Comparison of ENCODE assay signal across 21 cellular contexts in the genomic region with DNA sequence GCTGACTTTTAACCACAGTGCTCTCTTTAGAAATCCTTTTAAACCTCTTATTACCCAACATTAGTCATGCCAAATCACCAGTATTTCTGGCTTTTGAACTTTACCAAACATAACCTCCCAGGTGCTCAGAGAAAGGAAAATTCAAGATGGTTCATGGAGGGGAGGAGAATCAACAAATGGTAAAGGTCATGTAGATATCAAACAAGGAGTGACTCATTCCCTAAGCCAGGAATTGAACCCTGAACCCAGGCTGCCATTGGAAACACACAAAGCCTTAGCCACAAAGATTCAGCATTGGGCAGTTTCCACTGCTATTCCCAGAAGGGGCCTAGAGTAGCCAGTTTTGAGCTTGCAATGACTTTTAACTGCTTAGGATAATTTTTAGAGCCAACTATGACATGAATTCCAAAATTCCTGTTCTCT.
"Had no signal": no experiment of that assay in that cellular context is flagged by ENCODE, and none has a peak within 500 bp of the region (broad histone marks: within the 10 kb centered on the region; RNA-seq: fewer than 3 reads in every experiment).

No MANE protein-coding gene starts in this region.

- DNase-seq: activated CD4-positive, alpha-beta T cell treated with anti-CD3 and anti-CD28 coated beads for 36 hours; activated CD4-positive, alpha-beta T cell treated with anti-CD3 and anti-CD28 coated beads, Interleukin-2, amount 50 U/mL, for 4 hours; activated CD8-positive, alpha-beta memory T cell treated with anti-CD3 and anti-CD28 coated beads, Interleukin-2, amount 50 U/mL, for 48 hours; activated naive CD4-positive, alpha-beta T cell treated with anti-CD3 and anti-CD28 coated beads, Interleukin-2, amount 10 ng/mL, durations not matched to agents 7 days and 5 days; activated T-cell treated with anti-CD3 and anti-CD28 coated beads, Interleukin-2, amount 50 U/mL, for 4 hours; aorta; dorsolateral prefrontal cortex; effector memory CD8-positive, alpha-beta T cell; esophagus squamous epithelium; heart left ventricle; left cardiac atrium; lower lobe of right lung; mesendoderm; naive B cell; nucleus accumbens; sigmoid colon; stimulated activated CD4-positive, alpha-beta T cell treated with anti-CD3 and anti-CD28 coated beads, Interleukin-2, amount 100 ng/mL, for 48 hours; stimulated activated CD8-positive, alpha-beta memory T cell treated with anti-CD3 and anti-CD28 coated beads, Interleukin-4, amount 100 ng/mL, for 48 hours; stimulated activated naive B cell treated with anti-CD40 and anti-IgM and Interleukin-4, amounts not matched to agents 10 μg/mL and 1 μg/mL and 100 μg/mL, for 72 hours; T-helper 9 cell; upper lobe of left lung had no signal

- H3K9me3 ChIP-seq: esophagus squamous epithelium, heart left ventricle, lower lobe of right lung, sigmoid colon, upper lobe of left lung had no signal

- H3K27me3 ChIP-seq: dorsolateral prefrontal cortex, esophagus squamous epithelium, heart left ventricle, sigmoid colon, upper lobe of left lung had no signal

- ATAC-seq: activated CD4-positive, alpha-beta T cell treated with anti-CD3 and anti-CD28 coated beads for 36 hours; activated T-cell treated with anti-CD3 and anti-CD28 coated beads, Interleukin-2, amount 50 U/mL, for 4 hours; effector memory CD8-positive, alpha-beta T cell; heart left ventricle; left cardiac atrium; lower lobe of right lung; stimulated activated naive B cell treated with anti-CD40 and anti-IgM and Interleukin-4, amounts not matched to agents 10 μg/mL and 1 μg/mL and 100 μg/mL, for 72 hours had no signal

- H3K4me3 ChIP-seq: dorsolateral prefrontal cortex, esophagus squamous epithelium, heart left ventricle, lower lobe of right lung, sigmoid colon, upper lobe of left lung had no signal

- H3K36me3 ChIP-seq: esophagus squamous epithelium, heart left ventricle, lower lobe of right lung, sigmoid colon, upper lobe of left lung had no signal

- H3K27ac ChIP-seq: dorsolateral prefrontal cortex, heart left ventricle, lower lobe of right lung, sigmoid colon, upper lobe of left lung had no signal
